8 cellular contexts compared by ENCODE assay signal in genomic region chr6:3825331-3825831, GRCh38. TPM values are rescaled to one million over a fixed set of nuclear protein-coding genes. Genes with fewer than 3 reads are reported as not detected.
DNase-seq lines count a peak whose midpoint lies in the region; FAIRE-seq and TF ChIP-seq lines count a peak whose summit lies in the region.

No MANE protein-coding gene starts in this region.

- DNase-seq in ELF-1 (ENCODE audit: low read depth, low spot score) (peak; percentile 94), astrocyte (ENCODE audit: low read depth) (no peak), right atrium auricular region (ENCODE audit: low spot score) (peak; percentile 86), renal cortical epithelial cell (ENCODE audit: low read depth) (peak; percentile 29), pons (ENCODE audit: low spot score) (no peak), AML-193 (lab: John Stamatoyannopoulos, UW) (no peak)
- DNase-seq in activated naive CD8-positive, alpha-beta T cell treated with anti-CD3 and anti-CD28 coated beads for 36 hours: no peak
- DNase-seq in stimulated activated naive CD4-positive, alpha-beta T cell treated with Interleukin-2 at 50 U/mL for 16 hours (lab: John Stamatoyannopoulos, UW): no peak

- no peaks in the 10 kb centered on the region for H3K9me3 Mint-ChIP-seq in astrocyte (ENCODE audit: unreplicated experiment)
- no peaks in the 10 kb centered on the region for H3K9me3 Mint-ChIP-seq in activated naive CD8-positive, alpha-beta T cell treated with anti-CD3 and anti-CD28 coated beads for 36 hours

- H3K9me3 ChIP-seq in astrocyte (ENCODE audit: insufficient read depth, low read depth, low read length) (no peaks in the 10 kb centered on the region), right atrium auricular region (no peaks in the 10 kb centered on the region)

- peak overlapping the region; percentile 97 for H3K27ac Mint-ChIP-seq in astrocyte (ENCODE audit: unreplicated experiment)
- no peak overlapping the region for H3K27ac Mint-ChIP-seq in activated naive CD8-positive, alpha-beta T cell treated with anti-CD3 and anti-CD28 coated beads for 36 hours

- no peak for FAIRE-seq in astrocyte (lab: Jason Lieb, UNC)

- H3K79me2 ChIP-seq in astrocyte (ENCODE audit: insufficient read depth, low read length): no peaks in the 10 kb centered on the region

- peak; percentile 39 for TF ChIP-seq CTCF in astrocyte (IDR thresholded peaks at IDR 0.05; ENCODE audit: insufficient read depth, low read depth, low read length)
- TF ChIP-seq CTCF in right atrium auricular region (IDR thresholded peaks at IDR 0.05): peak in 1 of 2 donors; percentile 71

- H3K36me3 Mint-ChIP-seq in astrocyte (ENCODE audit: low read depth, unreplicated experiment): no peaks in the 10 kb centered on the region
- no peaks in the 10 kb centered on the region for H3K36me3 Mint-ChIP-seq in activated naive CD8-positive, alpha-beta T cell treated with anti-CD3 and anti-CD28 coated beads for 36 hours

- no peaks in the 10 kb centered on the region for H3K27me3 Mint-ChIP-seq in astrocyte (ENCODE audit: low read depth, unreplicated experiment)
- H3K27me3 Mint-ChIP-seq in activated naive CD8-positive, alpha-beta T cell treated with anti-CD3 and anti-CD28 coated beads for 36 hours: peaks cover 8% of the 10 kb centered on the region

- peak overlapping the region; percentile 82 for H3K9ac ChIP-seq in astrocyte (ENCODE audit: low read length)

- peak overlapping the region; percentile 77 for H3K4me2 ChIP-seq in astrocyte (ENCODE audit: low read length)

- peak overlapping the region; percentile 68 for H2AFZ ChIP-seq in astrocyte (ENCODE audit: low read depth, low read length)

- H3K4me1 ChIP-seq in astrocyte (ENCODE audit: insufficient read depth, low read length) (peaks cover 23% of the 10 kb centered on the region), right atrium auricular region (peaks cover 0 to 38% of the 10 kb centered on the region in 2 donors)

- H3K4me3 ChIP-seq in astrocyte (ENCODE audit: insufficient read depth, low read depth, low read length): peak overlapping the region; percentile 34
- peak overlapping the region in 1 of 2 donors; percentile 7 for H3K4me3 ChIP-seq in right atrium auricular region

- no peaks in the 10 kb centered on the region for H4K20me1 ChIP-seq in astrocyte (ENCODE audit: insufficient read depth, low read length)

- H3K4me1 Mint-ChIP-seq in astrocyte (ENCODE audit: low read depth, unreplicated experiment): peaks cover 46% of the 10 kb centered on the region
- H3K4me1 Mint-ChIP-seq in activated naive CD8-positive, alpha-beta T cell treated with anti-CD3 and anti-CD28 coated beads for 36 hours: no peaks in the 10 kb centered on the region

- no peaks in the 10 kb centered on the region for H3K36me3 ChIP-seq in astrocyte (ENCODE audit: insufficient read depth, low read length)
- no peaks in the 10 kb centered on the region for H3K36me3 ChIP-seq in right atrium auricular region

- no peaks in the 10 kb centered on the region for H3K27me3 ChIP-seq in astrocyte (ENCODE audit: insufficient read depth, low read length)
- H3K27me3 ChIP-seq in right atrium auricular region: no peaks in the 10 kb centered on the region

- H3K4me3 Mint-ChIP-seq in astrocyte (ENCODE audit: unreplicated experiment): peak overlapping the region; percentile 29
- no peak overlapping the region for H3K4me3 Mint-ChIP-seq in activated naive CD8-positive, alpha-beta T cell treated with anti-CD3 and anti-CD28 coated beads for 36 hours

- H3K27ac ChIP-seq in astrocyte (ENCODE audit: low read depth, low read length): peak overlapping the region; percentile 97
- peak overlapping the region; percentile 85 to 94 for H3K27ac ChIP-seq in right atrium auricular region

RNA-seq across cellular contexts. Expression of gene FAM50B, which starts 23.8 kb away (rescaled TPM):
- total RNA-seq in astrocyte (4.6 and 5.0 TPM in 2 replicates), right atrium auricular region (10 to 100 TPM; 10.0 to 19.6 TPM), renal cortical epithelial cell (4.7 and 12.6 TPM in 2 replicates)
- 1 to 10 TPM; 8.7 TPM for total RNA-seq in activated naive CD8-positive, alpha-beta T cell treated with anti-CD3 and anti-CD28 coated beads for 36 hours

Comparison
In these comparisons a context has a peak if more than half of its experiments do, and no peak if none do; other contexts are left out.
1. DNase-seq: peak in ELF-1 (single experiment), right atrium auricular region (single experiment) and renal cortical epithelial cell (single experiment); none in astrocyte (single experiment), activated naive CD8-positive, alpha-beta T cell treated with anti-CD3 and anti-CD28 coated beads for 36 hours (single experiment), pons (single experiment), stimulated activated naive CD4-positive, alpha-beta T cell treated with Interleukin-2 at 50 U/mL for 16 hours (single experiment) and AML-193 (0 of 2).